In genomic region chr1:17683551-17683950, GRCh38 we compare ENCODE assay signal across 21 cellular contexts.
"Had no signal": no experiment of that assay in that cellular context is flagged by ENCODE, and none has a peak within 500 bp of the region (broad histone marks: within the 10 kb centered on the region; RNA-seq: fewer than 3 reads in every experiment).

No MANE protein-coding gene starts in this region.

- H3K4me1 ChIP-seq: lower lobe of right lung, uterus had no signal

- H3K4me3 ChIP-seq: heart left ventricle, lower lobe of right lung, ovary, psoas muscle, tibial nerve, uterus had no signal

- H3K27me3 Mint-ChIP-seq: activated CD4-positive, alpha-beta memory T cell treated with anti-CD3 and anti-CD28 coated beads, Interleukin-2, amount 10 ng/mL, durations not matched to agents 7 days and 5 days; activated CD4-positive, alpha-beta T cell treated with anti-CD3 and anti-CD28 coated beads, Interleukin-2, amount 10 ng/mL, durations not matched to agents 24 days and 14 days; activated naive CD4-positive, alpha-beta T cell treated with anti-CD3 and anti-CD28 coated beads, Interleukin-2, amount 10 ng/mL, durations not matched to agents 7 days and 5 days had no signal

- H3K27ac ChIP-seq: heart left ventricle, lower lobe of right lung, neutrophil, ovary, psoas muscle, uterus had no signal

- H3K36me3 ChIP-seq: neutrophil, ovary, uterus had no signal

- DNase-seq: activated CD4-positive, alpha-beta memory T cell treated with anti-CD3 and anti-CD28 coated beads, Interleukin-2, amount 10 ng/mL, durations not matched to agents 7 days and 5 days; activated CD4-positive, alpha-beta T cell treated with anti-CD3 and anti-CD28 coated beads, Interleukin-2, amount 10 ng/mL, durations not matched to agents 24 days and 14 days; activated effector memory CD4-positive, alpha-beta T cell treated with anti-CD3 and anti-CD28 coated beads, Interleukin-2, amount 50 U/mL, for 16 hours; activated naive CD4-positive, alpha-beta T cell treated with anti-CD3 and anti-CD28 coated beads, Interleukin-2, amount 10 ng/mL, durations not matched to agents 7 days and 5 days; amygdala; dermis blood vessel endothelial cell; effector CD8-positive, alpha-beta T cell; heart left ventricle; islet precursor cell; lower lobe of right lung; naive thymus-derived CD4-positive, alpha-beta T cell; ovary; psoas muscle; stimulated activated CD4-positive, alpha-beta T cell treated with anti-CD3 and anti-CD28 coated beads, Interleukin-12 subunit alpha, Interleukin-12 subunit beta, amount 100 ng/mL, for 4 hours; stimulated activated CD4-positive, alpha-beta T cell treated with anti-CD3 and anti-CD28 coated beads, Interleukin-4, amount 100 ng/mL, for 4 hours; uterus had no signal

- H3K36me3 Mint-ChIP-seq: activated naive CD4-positive, alpha-beta T cell treated with anti-CD3 and anti-CD28 coated beads, Interleukin-2, amount 10 ng/mL, durations not matched to agents 7 days and 5 days; naive thymus-derived CD4-positive, alpha-beta T cell had no signal

- H3K27ac Mint-ChIP-seq: activated CD4-positive, alpha-beta memory T cell treated with anti-CD3 and anti-CD28 coated beads, Interleukin-2, amount 10 ng/mL, durations not matched to agents 7 days and 5 days; activated CD4-positive, alpha-beta T cell treated with anti-CD3 and anti-CD28 coated beads, Interleukin-2, amount 10 ng/mL, durations not matched to agents 24 days and 14 days; activated naive CD4-positive, alpha-beta T cell treated with anti-CD3 and anti-CD28 coated beads, Interleukin-2, amount 10 ng/mL, durations not matched to agents 7 days and 5 days; naive thymus-derived CD4-positive, alpha-beta T cell; stimulated activated naive CD8-positive, alpha-beta T cell treated with anti-CD3 and anti-CD28 coated beads, Interleukin-15, Interleukin-2, amounts not matched to agents 100 ng/mL and 50 ng/mL, for 24 hours had no signal

- H3K9me3 Mint-ChIP-seq: activated CD4-positive, alpha-beta memory T cell treated with anti-CD3 and anti-CD28 coated beads, Interleukin-2, amount 10 ng/mL, durations not matched to agents 7 days and 5 days; activated CD4-positive, alpha-beta T cell treated with anti-CD3 and anti-CD28 coated beads, Interleukin-2, amount 10 ng/mL, durations not matched to agents 24 days and 14 days; activated naive CD4-positive, alpha-beta T cell treated with anti-CD3 and anti-CD28 coated beads, Interleukin-2, amount 10 ng/mL, durations not matched to agents 7 days and 5 days; naive thymus-derived CD4-positive, alpha-beta T cell; stimulated activated naive CD8-positive, alpha-beta T cell treated with anti-CD3 and anti-CD28 coated beads, Interleukin-15, Interleukin-2, amounts not matched to agents 100 ng/mL and 50 ng/mL, for 24 hours had no signal

- H3K4me3 Mint-ChIP-seq: activated CD4-positive, alpha-beta memory T cell treated with anti-CD3 and anti-CD28 coated beads, Interleukin-2, amount 10 ng/mL, durations not matched to agents 7 days and 5 days; activated CD4-positive, alpha-beta T cell treated with anti-CD3 and anti-CD28 coated beads, Interleukin-2, amount 10 ng/mL, durations not matched to agents 24 days and 14 days; activated naive CD4-positive, alpha-beta T cell treated with anti-CD3 and anti-CD28 coated beads, Interleukin-2, amount 10 ng/mL, durations not matched to agents 7 days and 5 days; naive thymus-derived CD4-positive, alpha-beta T cell; stimulated activated naive CD8-positive, alpha-beta T cell treated with anti-CD3 and anti-CD28 coated beads, Interleukin-15, Interleukin-2, amounts not matched to agents 100 ng/mL and 50 ng/mL, for 24 hours had no signal

- H3K4me1 Mint-ChIP-seq: activated CD4-positive, alpha-beta memory T cell treated with anti-CD3 and anti-CD28 coated beads, Interleukin-2, amount 10 ng/mL, durations not matched to agents 7 days and 5 days; activated CD4-positive, alpha-beta T cell treated with anti-CD3 and anti-CD28 coated beads, Interleukin-2, amount 10 ng/mL, durations not matched to agents 24 days and 14 days; activated naive CD4-positive, alpha-beta T cell treated with anti-CD3 and anti-CD28 coated beads, Interleukin-2, amount 10 ng/mL, durations not matched to agents 7 days and 5 days; naive thymus-derived CD4-positive, alpha-beta T cell had no signal

- H3K27me3 ChIP-seq: heart left ventricle, neutrophil, ovary, tibial nerve, uterus had no signal

- H3K9me3 ChIP-seq: lower lobe of right lung, neutrophil, ovary, psoas muscle, tibial nerve, uterus had no signal

- ATAC-seq: heart left ventricle; left lobe of liver; lower lobe of right lung; naive thymus-derived CD4-positive, alpha-beta T cell; psoas muscle; right cardiac atrium had no signal
